ENCODE assay signal across 8 cellular contexts in genomic region chr9:136848393-136849037, GRCh38. TPM values are rescaled to one million over a fixed set of nuclear protein-coding genes. Genes with fewer than 3 reads are reported as not detected.
DNase-seq lines count a peak whose midpoint lies in the region; ATAC-seq and TF ChIP-seq lines count a peak whose summit lies in the region.

No MANE protein-coding gene starts in this region.

- intact Hi-C loops in activated T-helper 2 cell treated with anti-CD3 and anti-CD28 coated beads, Interferon-gamma antibody, Interleukin-2, Interleukin-4, amounts not matched to agents 10 μg/mL and 5 μg/mL and 100 μg/mL, durations not matched to agents 14 hours and 24 hours and 36 hours (cut with micrococcal nuclease): loop anchor here (1.0 to 10.0 kb wide), 7 partner anchors 38 to 326 kb away; partner anchors contain the start of genes C8G, FBXW5, LRRC26 and NPDC1
- intact Hi-C loops in Right ventricle myocardium superior (cut with DNase I): loop anchor here (5.0 kb wide), 1 partner anchor 94 kb away; the partner anchor contains the start of gene FBXW5

- H3K27me3 ChIP-seq in AG04450 (ENCODE audit: control insufficient read depth, insufficient read depth, low read length) (peaks cover 21% of the 10 kb centered on the region), rectal smooth muscle tissue (ENCODE audit: control insufficient read depth, insufficient read depth, low read length) (peaks cover 15% of the 10 kb centered on the region)

- DNase-seq in AG04450 (ENCODE audit: low read depth, low spot score): no peak
- DNase-seq in NCI-H2171 (lab: John Stamatoyannopoulos, UW): peak; percentile 61
- DNase-seq in activated T-helper 2 cell treated with anti-CD3 and anti-CD28 coated beads, Interferon-gamma antibody, Interleukin-2, Interleukin-4, amounts not matched to agents 10 μg/mL and 5 μg/mL and 100 μg/mL, durations not matched to agents 14 hours and 24 hours and 36 hours (ENCODE audit: low spot score): peak; percentile 43
- DNase-seq in Right ventricle myocardium superior: peak; percentile 67
- DNase-seq in GDM1 (lab: John Stamatoyannopoulos, UW): no peak
- no peak for DNase-seq in NCI-H1694 treated with DMSO at 0.1 percent for 48 hours (lab: John Stamatoyannopoulos, UW)

- H3K36me3 ChIP-seq in rectal smooth muscle tissue (ENCODE audit: control insufficient read depth, insufficient read depth, low read length): peaks cover 7% of the 10 kb centered on the region

- TF ChIP-seq CTCF in AG04450 (IDR thresholded peaks at IDR 0.05; ENCODE audit: low read depth, low read length): no peak

- H3K4me1 Mint-ChIP-seq in activated T-helper 2 cell treated with anti-CD3 and anti-CD28 coated beads, Interferon-gamma antibody, Interleukin-2, Interleukin-4, amounts not matched to agents 10 μg/mL and 5 μg/mL and 100 μg/mL, durations not matched to agents 14 hours and 24 hours and 36 hours (ENCODE audit: low read depth): peaks cover 6% of the 10 kb centered on the region

- H3K4me1 ChIP-seq in rectal smooth muscle tissue (ENCODE audit: control insufficient read depth, insufficient read depth, low read length): peaks cover 14% of the 10 kb centered on the region

- H3K4me3 ChIP-seq in AG04450 (ENCODE audit: low read depth, low read length) (peak overlapping the region; percentile 85), rectal smooth muscle tissue (ENCODE audit: low read length) (peak overlapping the region; percentile 95)

- POLR2A ChIA-PET in AG04450 (lab: Yijun Ruan, JAX): interaction anchor here (0.5 to 0.9 kb wide), 3 partner anchors 8 to 37 kb away, joined by 3 to 4 read pairs (median 3); no protein-coding TSS in a partner anchor

- H3K27ac ChIP-seq in AG04450 (ENCODE audit: low read depth, low read length) (peak overlapping the region; percentile 90), rectal smooth muscle tissue (ENCODE audit: low read depth, low read length) (peak overlapping the region; percentile 80)

- H3K36me3 Mint-ChIP-seq in activated T-helper 2 cell treated with anti-CD3 and anti-CD28 coated beads, Interferon-gamma antibody, Interleukin-2, Interleukin-4, amounts not matched to agents 10 μg/mL and 5 μg/mL and 100 μg/mL, durations not matched to agents 14 hours and 24 hours and 36 hours (ENCODE audit: low read depth): peaks cover 21% of the 10 kb centered on the region

- ATAC-seq in GM19025 (IDR thresholded peaks at IDR 0.05; ENCODE audit: low read depth, unreplicated experiment) (peak; percentile 6), Right ventricle myocardium superior (ENCODE audit: poor library complexity) (peak; percentile 9)

- H3K27me3 Mint-ChIP-seq in activated T-helper 2 cell treated with anti-CD3 and anti-CD28 coated beads, Interferon-gamma antibody, Interleukin-2, Interleukin-4, amounts not matched to agents 10 μg/mL and 5 μg/mL and 100 μg/mL, durations not matched to agents 14 hours and 24 hours and 36 hours (ENCODE audit: low read depth): peaks cover 9% of the 10 kb centered on the region

- peaks cover 9% of the 10 kb centered on the region for H3K9me3 ChIP-seq in AG04450 (ENCODE audit: control insufficient read depth, insufficient read depth, low read length)

- CTCF ChIA-PET in AG04450 (lab: Charles Lee): no interaction called here

- H3K9me3 Mint-ChIP-seq in activated T-helper 2 cell treated with anti-CD3 and anti-CD28 coated beads, Interferon-gamma antibody, Interleukin-2, Interleukin-4, amounts not matched to agents 10 μg/mL and 5 μg/mL and 100 μg/mL, durations not matched to agents 14 hours and 24 hours and 36 hours: no peaks in the 10 kb centered on the region

- H3K9ac ChIP-seq in rectal smooth muscle tissue (ENCODE audit: low read length): peak overlapping the region; percentile 92

- peak overlapping the region; percentile 84 for H3K27ac Mint-ChIP-seq in activated T-helper 2 cell treated with anti-CD3 and anti-CD28 coated beads, Interferon-gamma antibody, Interleukin-2, Interleukin-4, amounts not matched to agents 10 μg/mL and 5 μg/mL and 100 μg/mL, durations not matched to agents 14 hours and 24 hours and 36 hours

- peak overlapping the region; percentile 96 for H3K4me3 Mint-ChIP-seq in activated T-helper 2 cell treated with anti-CD3 and anti-CD28 coated beads, Interferon-gamma antibody, Interleukin-2, Interleukin-4, amounts not matched to agents 10 μg/mL and 5 μg/mL and 100 μg/mL, durations not matched to agents 14 hours and 24 hours and 36 hours (ENCODE audit: low read depth)

RNA-seq across cellular contexts. Expression of gene PHPT1, which starts 0.7 kb away (rescaled TPM):
- polyA plus RNA-seq in AG04450 (2011; rRNA removed): 91.6 and 116 TPM in 2 replicates
- polyA minus RNA-seq in AG04450 (2011; rRNA and poly(A)+ RNA removed): 22.2 and 26.3 TPM in 2 replicates
- total RNA-seq in activated T-helper 2 cell treated with anti-CD3 and anti-CD28 coated beads, Interferon-gamma antibody, Interleukin-2, Interleukin-4, amounts not matched to agents 10 μg/mL and 5 μg/mL and 100 μg/mL, durations not matched to agents 14 hours and 24 hours and 36 hours: 127 and 133 TPM in 2 replicates
- 345 TPM for total RNA-seq in Right ventricle myocardium superior

RNA-seq across cellular contexts. Expression of gene MAMDC4, which starts 3.6 kb away (rescaled TPM):
- polyA plus RNA-seq in AG04450 (2011; rRNA removed): 0.63 and 0.86 TPM in 2 replicates
- 0.23 and 0.30 TPM in 2 replicates for polyA minus RNA-seq in AG04450 (2011; rRNA and poly(A)+ RNA removed)
- total RNA-seq in activated T-helper 2 cell treated with anti-CD3 and anti-CD28 coated beads, Interferon-gamma antibody, Interleukin-2, Interleukin-4, amounts not matched to agents 10 μg/mL and 5 μg/mL and 100 μg/mL, durations not matched to agents 14 hours and 24 hours and 36 hours: 19.0 and 21.0 TPM in 2 replicates
- total RNA-seq in Right ventricle myocardium superior: 13.2 TPM

RNA-seq across cellular contexts. Expression of gene AJM1, which starts 6.2 kb away (rescaled TPM):
- 0.26 and 0.42 TPM in 2 replicates for polyA plus RNA-seq in AG04450 (2011; rRNA removed)
- 0.22 and 0.23 TPM in 2 replicates for polyA minus RNA-seq in AG04450 (2011; rRNA and poly(A)+ RNA removed)
- 5.0 and 5.1 TPM in 2 replicates for total RNA-seq in activated T-helper 2 cell treated with anti-CD3 and anti-CD28 coated beads, Interferon-gamma antibody, Interleukin-2, Interleukin-4, amounts not matched to agents 10 μg/mL and 5 μg/mL and 100 μg/mL, durations not matched to agents 14 hours and 24 hours and 36 hours
- 7.3 TPM for total RNA-seq in Right ventricle myocardium superior

RNA-seq across cellular contexts. Expression of gene EDF1, which starts 17.6 kb away (rescaled TPM):
- polyA plus RNA-seq in AG04450 (2011; rRNA removed): 445 and 453 TPM in 2 replicates
- polyA minus RNA-seq in AG04450 (2011; rRNA and poly(A)+ RNA removed): 160 and 189 TPM in 2 replicates
- total RNA-seq in activated T-helper 2 cell treated with anti-CD3 and anti-CD28 coated beads, Interferon-gamma antibody, Interleukin-2, Interleukin-4, amounts not matched to agents 10 μg/mL and 5 μg/mL and 100 μg/mL, durations not matched to agents 14 hours and 24 hours and 36 hours: 381 and 410 TPM in 2 replicates
- 325 TPM for total RNA-seq in Right ventricle myocardium superior

RNA-seq across cellular contexts. Expression of gene TRAF2, which starts 37.8 kb away (rescaled TPM):
- polyA plus RNA-seq in AG04450 (2011; rRNA removed): 6.1 and 6.9 TPM in 2 replicates
- 8.3 and 10.5 TPM in 2 replicates for polyA minus RNA-seq in AG04450 (2011; rRNA and poly(A)+ RNA removed)
- total RNA-seq in activated T-helper 2 cell treated with anti-CD3 and anti-CD28 coated beads, Interferon-gamma antibody, Interleukin-2, Interleukin-4, amounts not matched to agents 10 μg/mL and 5 μg/mL and 100 μg/mL, durations not matched to agents 14 hours and 24 hours and 36 hours: 59.5 and 60.4 TPM in 2 replicates
- total RNA-seq in Right ventricle myocardium superior: 9.1 TPM

Comparison
In these comparisons a context has a peak if more than half of its experiments do, and no peak if none do; other contexts are left out.
1. DNase-seq: peak in NCI-H2171 (single experiment), activated T-helper 2 cell treated with anti-CD3 and anti-CD28 coated beads, Interferon-gamma antibody, Interleukin-2, Interleukin-4, amounts not matched to agents 10 μg/mL and 5 μg/mL and 100 μg/mL, durations not matched to agents 14 hours and 24 hours and 36 hours (single experiment) and Right ventricle myocardium superior (single experiment); none in AG04450 (single experiment), GDM1 (single experiment) and NCI-H1694 treated with DMSO at 0.1 percent for 48 hours (single experiment).